17 cellular contexts compared by ENCODE assay signal in the genomic region with DNA sequence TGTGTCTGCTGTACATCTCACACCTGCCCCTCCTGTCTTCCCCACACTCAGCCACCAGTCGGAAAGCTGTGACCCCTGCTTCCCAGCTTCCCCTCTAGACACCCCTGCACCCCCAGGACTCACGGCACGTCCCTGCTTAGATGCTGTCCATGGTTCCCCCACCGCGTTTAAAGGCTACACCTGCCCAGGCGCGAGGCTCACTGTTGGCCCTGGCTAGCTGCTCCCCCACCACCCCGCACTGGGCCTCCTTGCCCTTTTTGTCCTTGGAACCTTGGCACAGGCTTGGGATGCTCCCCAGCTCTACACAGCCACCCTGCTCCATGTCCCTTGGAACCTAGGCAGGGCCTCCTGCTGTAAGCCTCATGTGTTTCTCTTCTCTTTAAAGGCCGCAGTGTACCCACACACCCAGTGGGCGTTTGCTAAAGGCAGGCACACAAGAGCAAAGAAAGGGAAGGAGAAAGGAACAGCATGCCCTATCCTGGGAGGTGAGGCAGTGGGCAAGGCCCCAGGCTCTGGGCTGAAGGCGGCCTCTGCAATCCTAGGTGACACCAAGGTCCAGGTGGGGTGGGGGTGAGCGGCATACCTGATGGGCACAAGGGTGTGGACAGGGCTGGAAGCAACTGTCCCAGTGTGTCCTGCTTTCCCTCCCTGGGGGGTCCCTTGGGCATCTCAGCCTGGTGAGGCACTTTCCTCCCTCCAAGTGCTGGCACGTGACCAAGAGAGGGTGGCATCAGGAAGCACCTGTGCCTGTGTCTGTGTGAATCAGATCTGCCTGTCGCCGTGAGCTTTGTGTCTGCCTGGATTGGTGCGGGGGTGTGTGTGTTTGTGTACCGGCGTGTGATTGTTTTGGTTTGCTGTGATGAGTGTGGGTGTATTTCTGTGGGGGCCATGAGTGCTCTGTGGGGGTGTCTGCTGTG. TPM values are rescaled to one million over a fixed set of nuclear protein-coding genes. Genes with fewer than 3 reads are reported as not detected.
DNase-seq lines count a peak whose midpoint lies in the region; ATAC-seq and TF ChIP-seq lines count a peak whose summit lies in the region.
"Had no signal": no experiment of that assay in that cellular context is flagged by ENCODE, and none has a peak within 500 bp of the region (broad histone marks: within the 10 kb centered on the region; RNA-seq: fewer than 3 reads in every experiment).

No MANE protein-coding gene starts in this region.

- peak in 1 of 2 donors; percentile 14 for ATAC-seq in naive B cell (ENCODE audit: low read depth in 2 of 2)
- ATAC-seq in HG02623 (IDR thresholded peaks at IDR 0.05; ENCODE audit: unreplicated experiment) = no peak
- ATAC-seq in GM19035 (IDR thresholded peaks at IDR 0.05; ENCODE audit: unreplicated experiment) = no peak

- H3K27ac Mint-ChIP-seq in naive B cell = peak overlapping the region in 4 of 6 donors; percentile 10 to 93 (median 60)
- H3K27ac Mint-ChIP-seq: B cell; HFFc6; stimulated activated naive B cell treated with anti-CD40 and anti-IgM and Interleukin-4, amounts not matched to agents 10 μg/mL and 1 μg/mL and 100 μg/mL, for 72 hours had no signal

- no peaks in the 10 kb centered on the region for H3K27me3 ChIP-seq in Peyer's patch
- H3K27me3 ChIP-seq in testis = no peaks in the 10 kb centered on the region
- H3K27me3 ChIP-seq: right atrium auricular region had no signal

- no peaks in the 10 kb centered on the region for H3K36me3 Mint-ChIP-seq in naive B cell
- H3K36me3 Mint-ChIP-seq: stimulated activated naive B cell treated with anti-CD40 and anti-IgM and Interleukin-4, amounts not matched to agents 10 μg/mL and 1 μg/mL and 100 μg/mL, for 72 hours had no signal

- no peaks in the 10 kb centered on the region for H3K9me3 ChIP-seq in Peyer's patch
- no peaks in the 10 kb centered on the region for H3K9me3 ChIP-seq in testis
- H3K9me3 ChIP-seq: right atrium auricular region had no signal

- H3K9me3 Mint-ChIP-seq in naive B cell = no peaks in the 10 kb centered on the region
- H3K9me3 Mint-ChIP-seq: HFFc6; stimulated activated naive B cell treated with anti-CD40 and anti-IgM and Interleukin-4, amounts not matched to agents 10 μg/mL and 1 μg/mL and 100 μg/mL, for 72 hours had no signal

- DNase-seq in COR-L47 (lab: John Stamatoyannopoulos, UW) = peak; percentile 98
- peak; percentile 66 for DNase-seq in NCI-H1092 (lab: John Stamatoyannopoulos, UW)
- peak in 2 of 3 donors; percentile 44 to 51 for DNase-seq in Peyer's patch
- no peak for DNase-seq in naive B cell
- DNase-seq in testis = no peak
- no peak for DNase-seq in cerebellar nuclear complex (lab: John Stamatoyannopoulos, UW)
- DNase-seq: activated CD4-positive, alpha-beta T cell treated with anti-CD3 and anti-CD28 coated beads for 1 hour; activated T-cell treated with anti-CD3 and anti-CD28 coated beads, Interleukin-2, amount 50 U/mL, for 1 hour; HFFc6; NCI-H1048; OCI-M1; stimulated activated CD4-positive, alpha-beta T cell treated with anti-CD3 and anti-CD28 coated beads, Interleukin-4, amount 100 ng/mL, for 1 hour; stimulated activated naive B cell treated with anti-CD40 and anti-IgM and Interleukin-4, amounts not matched to agents 10 μg/mL and 1 μg/mL and 100 μg/mL, for 72 hours had no signal

- H3K4me1 ChIP-seq in Peyer's patch (no peaks in the 10 kb centered on the region), testis (peaks cover 3% of the 10 kb centered on the region)
- H3K4me1 ChIP-seq: right atrium auricular region had no signal

- no peak overlapping the region for H3K4me3 ChIP-seq in Peyer's patch
- no peak overlapping the region for H3K4me3 ChIP-seq in testis
- H3K4me3 ChIP-seq: right atrium auricular region had no signal

- peaks cover 5 to 24% (median 11%) of the 10 kb centered on the region in 3 donors for H3K27me3 Mint-ChIP-seq in naive B cell

- TF ChIP-seq POLR2A in Peyer's patch (IDR thresholded peaks at IDR 0.05) = no peak
- no peak for TF ChIP-seq POLR2A in testis (IDR thresholded peaks at IDR 0.05)

- intact Hi-C loops in testis (cut with DNase I; ENCODE audit: low total_unique reads) = no loop called here

- H3K36me3 ChIP-seq in Peyer's patch (no peaks in the 10 kb centered on the region), testis (ENCODE audit: low read depth, missing control alignments) (no peaks in the 10 kb centered on the region)
- H3K36me3 ChIP-seq: right atrium auricular region had no signal

- peaks cover 7 to 18% (median 9%) of the 10 kb centered on the region in 3 donors for H3K4me1 Mint-ChIP-seq in naive B cell

- 72 to 73% methylated on average over 15 to 18 of the region's 18 CpGs for WGBS in testis, 2 donors

- H3K27ac ChIP-seq in Peyer's patch (no peak overlapping the region), testis (no peak overlapping the region)
- H3K27ac ChIP-seq: right atrium auricular region had no signal

- peak overlapping the region in 2 of 8 donors; percentile 33 to 44 for H3K4me3 Mint-ChIP-seq in naive B cell
- H3K4me3 Mint-ChIP-seq: B cell; HFFc6; stimulated activated naive B cell treated with anti-CD40 and anti-IgM and Interleukin-4, amounts not matched to agents 10 μg/mL and 1 μg/mL and 100 μg/mL, for 72 hours had no signal

- TF ChIP-seq CTCF in Peyer's patch (IDR thresholded peaks at IDR 0.05) (no peak), testis (IDR thresholded peaks at IDR 0.05) (no peak)

RNA-seq across cellular contexts. Expression of a gene that starts 54.4 kb away (rescaled TPM):
- total RNA-seq in Peyer's patch = 10 to 100 TPM; 28.1 to 47.3 (median 34.1) TPM
- 10 to 100 TPM; 11.0 to 37.0 (median 18.2) TPM for polyA plus RNA-seq in naive B cell (ENCODE audit: low read depth in 6 of 6)
- 10 to 100 TPM; 55.7 to 59.3 TPM for total RNA-seq in testis
- polyA plus RNA-seq in testis (ENCODE audit: insufficient read depth, low read depth, low replicate concordance) = 32.6 TPM

Comparison
In these comparisons a context has a peak if more than half of its experiments do, and no peak if none do; other contexts are left out.
1. DNase-seq: peak in COR-L47 (single experiment), NCI-H1092 (single experiment) and Peyer's patch (2 of 3); none in naive B cell (single experiment), testis (single experiment) and cerebellar nuclear complex (0 of 2).